9 cellular contexts compared by ENCODE assay signal in the genomic region with DNA sequence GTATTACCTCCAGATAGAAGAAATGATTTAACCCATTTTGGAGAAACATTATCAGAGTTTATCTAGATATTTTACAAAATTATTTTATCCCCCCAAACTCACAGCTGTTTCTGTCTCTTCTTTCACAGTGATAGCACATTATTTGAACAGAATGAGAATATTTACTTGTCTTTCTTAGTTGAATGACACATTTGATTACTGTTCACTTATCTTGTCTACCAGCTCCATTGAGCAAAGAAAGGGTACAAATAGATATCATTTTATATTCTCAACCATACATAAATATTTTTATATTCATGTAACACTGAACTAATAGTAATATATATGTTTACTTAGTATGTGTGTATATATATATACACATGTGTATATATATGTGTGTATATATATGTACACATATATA.
"Had no signal": no experiment of that assay in that cellular context is flagged by ENCODE, and none has a peak within 500 bp of the region (broad histone marks: within the 10 kb centered on the region; RNA-seq: fewer than 3 reads in every experiment).

No MANE protein-coding gene starts in this region.

- H3K36me3 ChIP-seq: HAP-1 had no signal

- H3K9me3 ChIP-seq: HAP-1 had no signal

- DNase-seq: GM23248, GOT3, H7, H9, HCEC 1CT, HFFc6 had no signal

- H3K4me2 ChIP-seq: GM23338 had no signal

- ATAC-seq: GM23338, HCT116 had no signal

- H3K4me3 ChIP-seq: GM23248, GM23338, HAP-1 had no signal

- H2AFZ ChIP-seq: GM23248, GM23338 had no signal

- H3K9ac ChIP-seq: GM23248 had no signal

- H3K27ac ChIP-seq: GM23248 had no signal
